Comparison of ENCODE assay signal across 31 cellular contexts in genomic region chr3:30318110-30318509, GRCh38.
"Had no signal": no experiment of that assay in that cellular context is flagged by ENCODE, and none has a peak within 500 bp of the region (broad histone marks: within the 10 kb centered on the region; RNA-seq: fewer than 3 reads in every experiment).

No MANE protein-coding gene starts in this region.

- H3K27me3 ChIP-seq: neural progenitor cell, ovary, right lobe of liver, sigmoid colon, spleen, stomach, thyroid gland, tibial nerve, upper lobe of left lung, vagina had no signal

- H3K4me3 Mint-ChIP-seq: naive B cell; natural killer cell; nephron; neural progenitor cell; stimulated activated effector memory CD8-positive, alpha-beta T cell treated with anti-CD3 and anti-CD28 coated beads, Interleukin-12 subunit alpha, Interleukin-12 subunit beta, amount 100 ng/mL, for 72 hours; stimulated activated naive B cell treated with anti-CD40 and anti-IgM and Interleukin-4, amounts not matched to agents 10 μg/mL and 1 μg/mL and 100 μg/mL, for 72 hours; stimulated activated naive CD8-positive, alpha-beta T cell treated with anti-CD3 and anti-CD28 coated beads, Interleukin-15, Interleukin-2, amounts not matched to agents 100 ng/mL and 50 ng/mL, for 24 hours had no signal

- H3K27ac ChIP-seq: neural progenitor cell, ovary, parathyroid adenoma, psoas muscle, right lobe of liver, sigmoid colon, skin epidermis, spleen, stomach, thoracic aorta, thyroid gland, tibial nerve, upper lobe of left lung, vagina had no signal

- H3K79me2 ChIP-seq: parathyroid adenoma had no signal

- H3K9ac ChIP-seq: neural progenitor cell, parathyroid adenoma had no signal

- FAIRE-seq: urothelium cell line had no signal

- H2AFZ ChIP-seq: neural progenitor cell, parathyroid adenoma had no signal

- H3K9me3 ChIP-seq: ovary, psoas muscle, right lobe of liver, stomach, thoracic aorta, thyroid gland, upper lobe of left lung, vagina had no signal

- H3K4me1 ChIP-seq: parathyroid adenoma, psoas muscle, stomach, thyroid gland, vagina had no signal

- DNase-seq: naive B cell; natural killer cell; occipital lobe; ovary; posterior cingulate gyrus; psoas muscle; right cardiac atrium; right lobe of liver; sigmoid colon; spleen; stimulated activated CD4-positive, alpha-beta T cell treated with anti-CD3 and anti-CD28 coated beads, Interleukin-12 subunit alpha, Interleukin-12 subunit beta, amount 100 ng/mL, for 4 hours; stimulated activated CD4-positive, alpha-beta T cell treated with anti-CD3 and anti-CD28 coated beads, Interleukin-1b, Interleukin-23, amount 100 ng/mL, for 48 hours; stimulated activated CD4-positive, alpha-beta T cell treated with anti-CD3 and anti-CD28 coated beads, Interleukin-2, amount 100 ng/mL, for 48 hours; stimulated activated CD4-positive, alpha-beta T cell treated with anti-CD3 and anti-CD28 coated beads, Interleukin-4, amount 100 ng/mL, for 24 hours; stimulated activated naive B cell treated with anti-CD40 and anti-IgM and Interleukin-4, amounts not matched to agents 10 μg/mL and 1 μg/mL and 100 μg/mL, for 72 hours; stimulated activated naive CD4-positive, alpha-beta T cell treated with Interleukin-2 at 50 U/mL for 16 hours; stomach; thyroid gland; upper lobe of left lung had no signal

- H3K36me3 Mint-ChIP-seq: naive B cell; natural killer cell; neural progenitor cell; stimulated activated effector memory CD8-positive, alpha-beta T cell treated with anti-CD3 and anti-CD28 coated beads, Interleukin-12 subunit alpha, Interleukin-12 subunit beta, amount 100 ng/mL, for 72 hours; stimulated activated naive B cell treated with anti-CD40 and anti-IgM and Interleukin-4, amounts not matched to agents 10 μg/mL and 1 μg/mL and 100 μg/mL, for 72 hours had no signal

- H3K9me3 Mint-ChIP-seq: natural killer cell had no signal

- H3K36me3 ChIP-seq: neural progenitor cell, ovary, right lobe of liver, sigmoid colon, spleen, stomach, thoracic aorta, thyroid gland, tibial nerve, upper lobe of left lung, vagina had no signal

- H3K27ac Mint-ChIP-seq: naive B cell; natural killer cell; nephron; neural progenitor cell; progenitor cell of endocrine pancreas; stimulated activated effector memory CD8-positive, alpha-beta T cell treated with anti-CD3 and anti-CD28 coated beads, Interleukin-12 subunit alpha, Interleukin-12 subunit beta, amount 100 ng/mL, for 72 hours; stimulated activated naive B cell treated with anti-CD40 and anti-IgM and Interleukin-4, amounts not matched to agents 10 μg/mL and 1 μg/mL and 100 μg/mL, for 72 hours; stimulated activated naive CD8-positive, alpha-beta T cell treated with anti-CD3 and anti-CD28 coated beads, Interleukin-15, Interleukin-2, amounts not matched to agents 100 ng/mL and 50 ng/mL, for 24 hours had no signal

- ATAC-seq: natural killer cell; psoas muscle; right cardiac atrium; right lobe of liver; stimulated activated effector memory CD8-positive, alpha-beta T cell treated with anti-CD3 and anti-CD28 coated beads, Interleukin-12 subunit alpha, Interleukin-12 subunit beta, amount 100 ng/mL, for 72 hours; stimulated activated naive B cell treated with anti-CD40 and anti-IgM and Interleukin-4, amounts not matched to agents 10 μg/mL and 1 μg/mL and 100 μg/mL, for 72 hours had no signal

- H3K4me3 ChIP-seq: neural progenitor cell, ovary, psoas muscle, right lobe of liver, sigmoid colon, skin epidermis, smooth muscle cell, spleen, stomach, thoracic aorta, thyroid gland, tibial nerve, upper lobe of left lung, vagina had no signal

- H3K27me3 Mint-ChIP-seq: naive B cell; progenitor cell of endocrine pancreas; stimulated activated naive B cell treated with anti-CD40 and anti-IgM and Interleukin-4, amounts not matched to agents 10 μg/mL and 1 μg/mL and 100 μg/mL, for 72 hours; stimulated activated naive CD8-positive, alpha-beta T cell treated with anti-CD3 and anti-CD28 coated beads, Interleukin-15, Interleukin-2, amounts not matched to agents 100 ng/mL and 50 ng/mL, for 24 hours had no signal

- H3K4me2 ChIP-seq: neural progenitor cell, smooth muscle cell had no signal
